Comparison of ENCODE assay signal across 17 cellular contexts in the genomic region with DNA sequence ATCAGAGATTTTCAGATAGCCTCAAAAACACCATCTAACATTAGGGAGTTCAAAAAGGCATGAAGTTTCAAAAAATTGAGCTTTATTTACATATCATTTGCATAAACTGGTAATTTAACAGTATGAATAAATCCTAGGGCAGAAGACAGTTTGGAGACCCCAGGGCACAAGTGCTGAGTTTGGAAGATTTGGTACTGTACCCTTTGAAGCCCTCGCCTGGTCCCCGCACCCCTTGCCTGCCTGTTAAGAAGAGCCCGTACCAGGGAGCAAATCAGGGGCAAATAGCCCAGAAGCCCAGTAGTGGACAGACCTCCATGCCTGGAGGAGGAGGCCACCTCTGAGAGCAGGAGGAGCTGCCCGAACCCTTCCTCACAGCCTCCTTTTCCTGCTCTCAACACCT. TPM values are rescaled to one million over a fixed set of nuclear protein-coding genes. Genes with fewer than 3 reads are reported as not detected.
"Had no signal": no experiment of that assay in that cellular context is flagged by ENCODE, and none has a peak within 500 bp of the region (broad histone marks: within the 10 kb centered on the region; RNA-seq: fewer than 3 reads in every experiment).

No MANE protein-coding gene starts in this region.

RNA-seq across cellular contexts. Expression of a gene that starts 24.8 kb away (rescaled TPM):
- total RNA-seq: natural killer cell treated with Interleukin-12 subunit alpha and Interleukin-12 subunit beta and Interleukin-15 and Interleukin-18, amount 100 ng/mL, for 72 hours; neural crest cell; omental fat pad; osteocyte; pancreas; posterior vena cava; prostate gland; pulmonary artery endothelial cell; right atrium auricular region; sciatic nerve; smooth muscle cell; spleen; transverse colon; upper lobe of right lung; urinary bladder; uterus had no signal
- polyA plus RNA-seq: pancreas, smooth muscle cell, spleen, thymus, urinary bladder had no signal
